Comparison of ENCODE assay signal across 12 cellular contexts in the genomic region with DNA sequence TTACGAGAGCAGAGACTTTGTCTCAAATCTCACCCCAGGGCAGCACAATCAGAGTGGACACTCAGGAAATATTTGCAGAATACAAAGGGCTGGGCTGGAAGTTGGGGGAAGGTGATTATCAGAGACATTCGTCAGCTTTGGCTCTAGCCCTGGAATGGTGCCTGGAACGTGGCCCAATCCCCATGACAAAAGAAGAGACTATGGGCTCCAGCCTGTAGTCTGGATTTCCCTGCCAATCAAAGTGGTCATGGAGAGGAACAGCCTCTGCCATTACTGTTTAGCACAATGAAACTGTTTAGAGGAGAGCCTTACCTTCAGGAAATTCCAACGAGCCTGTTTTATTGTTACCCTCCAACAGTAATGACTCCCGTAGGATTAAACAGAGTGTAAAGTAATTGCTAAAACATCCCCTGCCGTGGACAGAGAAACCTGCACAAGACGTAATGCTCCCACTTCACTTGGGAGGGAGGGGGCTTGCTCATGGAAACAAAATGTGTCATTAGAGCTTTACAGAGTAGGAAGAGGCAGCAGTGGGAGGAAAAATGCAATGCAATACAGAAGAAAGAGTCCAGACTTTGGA.
DNase-seq lines count a peak whose midpoint lies in the region; ATAC-seq, FAIRE-seq and TF ChIP-seq lines count a peak whose summit lies in the region.
"Had no signal": no experiment of that assay in that cellular context is flagged by ENCODE, and none has a peak within 500 bp of the region (broad histone marks: within the 10 kb centered on the region; RNA-seq: fewer than 3 reads in every experiment).

No MANE protein-coding gene starts in this region.

- TF ChIP-seq CTCF in astrocyte (IDR thresholded peaks at IDR 0.05; ENCODE audit: insufficient read depth, low read depth, low read length) (no peak), thyroid gland (IDR thresholded peaks at IDR 0.05) (no peak), breast epithelium (IDR thresholded peaks at IDR 0.05) (no peak), mammary epithelial cell (conservative IDR thresholded peaks at IDR 0.05 in 1 of 2, IDR thresholded peaks at IDR 0.05 in 1 of 2; ENCODE audit: extremely low read depth in 1 of 2, insufficient read depth in 1 of 2, low read depth in 1 of 2, low read length in 2 of 2) (no peak)

- no peaks in the 10 kb centered on the region for H4K20me1 ChIP-seq in astrocyte (ENCODE audit: insufficient read depth, low read length)
- no peaks in the 10 kb centered on the region for H4K20me1 ChIP-seq in mammary epithelial cell (ENCODE audit: insufficient read depth, low read length)

- TF ChIP-seq POLR2A in thyroid gland (IDR thresholded peaks at IDR 0.05), result no peak
- TF ChIP-seq POLR2A in breast epithelium (IDR thresholded peaks at IDR 0.05), result no peak

- dilution Hi-C loops in mammary epithelial cell (cut with HindIII; ENCODE audit: low sequenced_read_pairs), result no loop called here

- H3K9me3 ChIP-seq in astrocyte (ENCODE audit: insufficient read depth, low read depth, low read length) (no peaks in the 10 kb centered on the region), iPS-18a (ENCODE audit: control insufficient read depth, low read depth, low read length) (no peaks in the 10 kb centered on the region), thyroid gland (no peaks in the 10 kb centered on the region), breast epithelium (no peaks in the 10 kb centered on the region), mammary epithelial cell (replicated peaks; ENCODE audit: insufficient read depth, low read length) (peaks cover 7% of the 10 kb centered on the region)

- peak; percentile 94 for FAIRE-seq in astrocyte (lab: Jason Lieb, UNC)

- H3K4me1 ChIP-seq in astrocyte (ENCODE audit: insufficient read depth, low read length) (peaks cover 8% of the 10 kb centered on the region), iPS-18a (ENCODE audit: control insufficient read depth, low read depth, low read length) (peaks cover 13% of the 10 kb centered on the region), thyroid gland (no peaks in the 10 kb centered on the region), breast epithelium (no peaks in the 10 kb centered on the region), mammary epithelial cell (ENCODE audit: insufficient read depth, low read length) (no peaks in the 10 kb centered on the region)

- no peaks in the 10 kb centered on the region for H3K36me3 Mint-ChIP-seq in astrocyte (ENCODE audit: low read depth, unreplicated experiment)

- peak; percentile 38 to 72 for DNase-seq in NCI-H2081 (lab: John Stamatoyannopoulos, UW)
- no peak for DNase-seq in NCI-H2081 treated with DMSO at 0.1 percent for 48 hours (lab: John Stamatoyannopoulos, UW)
- DNase-seq in astrocyte (ENCODE audit: low read depth), result peak; percentile 74
- DNase-seq in thyroid gland, result peak; percentile 7 to 29
- no peak for DNase-seq in breast epithelium (ENCODE audit: low spot score in 2 of 2)
- no peak for DNase-seq in mammary epithelial cell
- DNase-seq: activated CD8-positive, alpha-beta memory T cell treated with anti-CD3 and anti-CD28 coated beads, Interleukin-2, amount 50 U/mL, for 4 hours; aorta; IMR-90; NK-92 treated with Interleukin-12 subunit alpha and Interleukin-12 subunit beta, amount 100 ng/mL, for 24 hours had no signal

- no peaks in the 10 kb centered on the region for H3K36me3 ChIP-seq in astrocyte (ENCODE audit: insufficient read depth, low read length)
- no peaks in the 10 kb centered on the region for H3K36me3 ChIP-seq in iPS-18a (ENCODE audit: control insufficient read depth, low read depth, low read length)
- no peaks in the 10 kb centered on the region for H3K36me3 ChIP-seq in thyroid gland
- H3K36me3 ChIP-seq in breast epithelium, result no peaks in the 10 kb centered on the region
- no peaks in the 10 kb centered on the region for H3K36me3 ChIP-seq in mammary epithelial cell (ENCODE audit: insufficient read depth, low read length)

- WGBS in thyroid gland, 2 donors, result 38 to 45% methylated on average over 7 of the region's 7 CpGs
- 11% methylated on average over 7 of the region's 7 CpGs for WGBS in mammary epithelial cell (ENCODE audit: low coverage, missing lambda C conversion rate)

- H3K9me3 Mint-ChIP-seq in astrocyte (ENCODE audit: unreplicated experiment), result no peaks in the 10 kb centered on the region

- H3K27ac ChIP-seq in astrocyte (ENCODE audit: low read depth, low read length) (no peak overlapping the region), iPS-18a (ENCODE audit: low read length) (no peak overlapping the region), thyroid gland (no peak overlapping the region), breast epithelium (peak overlapping the region in 1 of 2 donors; percentile 9), mammary epithelial cell (ENCODE audit: insufficient read depth, low read depth, low read length) (no peak overlapping the region)

- peaks cover 10% of the 10 kb centered on the region for H3K4me1 Mint-ChIP-seq in astrocyte (ENCODE audit: low read depth, unreplicated experiment)

- no TSS peak for BruUV-seq in mammary epithelial cell (replicated peaks; lab: Mats Ljungman, UMichigan)

- peak overlapping the region; percentile 56 for H3K4me2 ChIP-seq in astrocyte (ENCODE audit: low read length)
- no peak overlapping the region for H3K4me2 ChIP-seq in mammary epithelial cell (ENCODE audit: insufficient read depth, low read depth, low read length)

- intact Hi-C loops in thyroid gland (cut with DNase I) (no loop called here), breast epithelium (cut with DNase I; ENCODE audit: low total_unique reads) (no loop called here), mammary epithelial cell (cut with micrococcal nuclease) (no loop called here)

- peak overlapping the region; percentile 57 for H2AFZ ChIP-seq in astrocyte (ENCODE audit: low read depth, low read length)
- H2AFZ ChIP-seq in mammary epithelial cell (ENCODE audit: low read depth, low read length), result no peak overlapping the region

- no peak for ATAC-seq in GM21737 (IDR thresholded peaks at IDR 0.05; ENCODE audit: unreplicated experiment)

- H3K9ac ChIP-seq in astrocyte (ENCODE audit: low read length), result no peak overlapping the region
- H3K9ac ChIP-seq in iPS-18a (ENCODE audit: low read length), result no peak overlapping the region
- H3K9ac ChIP-seq in mammary epithelial cell (ENCODE audit: insufficient read depth, low read length), result no peak overlapping the region

- CTCF ChIA-PET in mammary epithelial cell (lab: Charles Lee; ENCODE audit: low non-redundant PET), result no interaction called here

- H3K27me3 Mint-ChIP-seq in astrocyte (ENCODE audit: low read depth, unreplicated experiment), result peaks cover 1% of the 10 kb centered on the region

- in situ Hi-C loops in mammary epithelial cell (cut with MboI; ENCODE audit: low sequenced_read_pairs in 2 of 2), result no loop called here

- peak overlapping the region; percentile 77 for H3K27ac Mint-ChIP-seq in astrocyte (ENCODE audit: unreplicated experiment)

- no peak overlapping the region for H3K4me3 Mint-ChIP-seq in astrocyte (ENCODE audit: unreplicated experiment)

- H3K79me2 ChIP-seq in astrocyte (ENCODE audit: insufficient read depth, low read length) (no peaks in the 10 kb centered on the region), mammary epithelial cell (ENCODE audit: insufficient read depth, low read length) (no peaks in the 10 kb centered on the region)

- H3K4me3 ChIP-seq in astrocyte (ENCODE audit: insufficient read depth, low read depth, low read length), result no peak overlapping the region
- H3K4me3 ChIP-seq in iPS-18a (ENCODE audit: low read length), result peak overlapping the region; percentile 10
- no peak overlapping the region for H3K4me3 ChIP-seq in thyroid gland (replicated peaks in 1 of 3)
- H3K4me3 ChIP-seq in breast epithelium, result peak overlapping the region in 1 of 3 donors; percentile 13
- H3K4me3 ChIP-seq in mammary epithelial cell (replicated peaks in 1 of 3; ENCODE audit: insufficient read depth in 1 of 3, low read depth in 2 of 3, low read length in 3 of 3), result no peak overlapping the region

- H3K27me3 ChIP-seq in astrocyte (ENCODE audit: insufficient read depth, low read length) (no peaks in the 10 kb centered on the region), iPS-18a (ENCODE audit: control insufficient read depth, insufficient read depth, low read length) (no peaks in the 10 kb centered on the region), thyroid gland (no peaks in the 10 kb centered on the region), breast epithelium (no peaks in the 10 kb centered on the region), mammary epithelial cell (ENCODE audit: insufficient read depth, low read length) (no peaks in the 10 kb centered on the region)

Comparison
In these comparisons a context has a peak if more than half of its experiments do, and no peak if none do; other contexts are left out.
1. DNase-seq: peak in NCI-H2081 (2 of 2), astrocyte (single experiment) and thyroid gland (2 of 2); none in NCI-H2081 treated with DMSO at 0.1 percent for 48 hours (single experiment), breast epithelium (0 of 2) and mammary epithelial cell (single experiment).